In genomic region chr9:128213746-128214497, GRCh38 we compare ENCODE assay signal across 18 cellular contexts. TPM values are rescaled to one million over a fixed set of nuclear protein-coding genes. Genes with fewer than 3 reads are reported as not detected.
DNase-seq lines count a peak whose midpoint lies in the region; ATAC-seq, FAIRE-seq and TF ChIP-seq lines count a peak whose summit lies in the region.
"Had no signal": no experiment of that assay in that cellular context is flagged by ENCODE, and none has a peak within 500 bp of the region (broad histone marks: within the 10 kb centered on the region; RNA-seq: fewer than 3 reads in every experiment).

No MANE protein-coding gene starts in this region.

- H3K4me2 ChIP-seq in HepG2 (ENCODE audit: low read depth, low read length) (no peak overlapping the region), H1 (ENCODE audit: insufficient read depth in 1 of 2, low read depth in 2 of 2, low read length in 2 of 2) (no peak overlapping the region), neuronal stem cell (ENCODE audit: insufficient read depth, low read length, poor library complexity, severe bottlenecking) (no peak overlapping the region)

- ATAC-seq in HepG2 (no peak), right lobe of liver (no peak), HG03135 (IDR thresholded peaks at IDR 0.05; ENCODE audit: unreplicated experiment) (no peak), GM19324 (IDR thresholded peaks at IDR 0.05; ENCODE audit: low FRiP score, unreplicated experiment) (no peak)

- H3K36me3 ChIP-seq in HepG2 (replicated peaks in 1 of 2; ENCODE audit: control insufficient read depth in 1 of 2, insufficient read depth in 2 of 2, low read length in 2 of 2) (no peaks in the 10 kb centered on the region), right lobe of liver (no peaks in the 10 kb centered on the region), H1 (ENCODE audit: control insufficient read depth in 2 of 4, insufficient read depth in 4 of 4, low read length in 3 of 4) (no peaks in the 10 kb centered on the region), neuronal stem cell (replicated peaks in 1 of 2; ENCODE audit: control insufficient read depth in 2 of 2, insufficient read depth in 2 of 2, low read length in 2 of 2) (peaks cover 3 to 8% of the 10 kb centered on the region in 2 donors)

- POLR2A ChIA-PET in HepG2 (lab: Yijun Ruan, JAX), result no interaction called here
- POLR2A ChIA-PET in H1 (lab: Charles Lee; ENCODE audit: partially characterized antibody), result interaction anchor here (1.3 to 2.7 kb wide), 5 partner anchors 10 to 339 kb away, joined by 3 to 7 read pairs (median 4); partner anchors contain the start of genes DNM1 and SPTAN1

- TF ChIP-seq POLR2A in HepG2 (IDR thresholded peaks at IDR 0.05; ENCODE audit: insufficient read depth in 1 of 2, low read depth in 2 of 2, low read length in 2 of 2) (no peak), right lobe of liver (IDR thresholded peaks at IDR 0.05) (no peak), H1 (IDR thresholded peaks at IDR 0.05; ENCODE audit: control extremely low read depth in 1 of 2, low read depth in 2 of 2, low read length in 2 of 2) (no peak)

- in situ Hi-C loops in HepG2 (cut with HindIII; ENCODE audit: extremely low pct_ligation_motif_present, low pct_unique_long_range_greater_than_20kb), result no loop called here

- DNase-seq in HepG2 (ENCODE audit: low spot score) (no peak), right lobe of liver (no peak), H1 (ENCODE audit: low read depth in 1 of 2, low spot score in 2 of 2) (no peak), neuronal stem cell (ENCODE audit: low spot score) (no peak), iPS-NIHi7 (ENCODE audit: extremely low spot score) (no peak), AG08395 (ENCODE audit: low spot score) (no peak)
- DNase-seq: GF-D8, KG1, NCI-H1436, NCI-H2029, NCI-H748 treated with DMSO at 0.1 percent for 48 hours, OCI-M1, SIG-M5 had no signal

- H3K9me3 ChIP-seq in HepG2 (ENCODE audit: low read length) (no peaks in the 10 kb centered on the region), right lobe of liver (no peaks in the 10 kb centered on the region), H1 (ENCODE audit: insufficient read depth in 2 of 2, low read depth in 1 of 2, low read length in 1 of 2) (no peaks in the 10 kb centered on the region), neuronal stem cell (replicated peaks in 1 of 2; ENCODE audit: control insufficient read depth in 2 of 2, insufficient read depth in 1 of 2, low read depth in 1 of 2, low read length in 2 of 2) (no peaks in the 10 kb centered on the region)

- H3K9ac ChIP-seq in HepG2 (ENCODE audit: insufficient read depth, low read depth, low read length), result no peak overlapping the region
- no peak overlapping the region; a peak in 1 of 7 replicates for H3K9ac ChIP-seq in H1 (replicated peaks in 1 of 4; ENCODE audit: extremely low read depth in 1 of 4, low read depth in 3 of 4, low read length in 3 of 4)
- no peak overlapping the region for H3K9ac ChIP-seq in neuronal stem cell (ENCODE audit: low read depth, low read length, poor library complexity)

- H4K20me1 ChIP-seq in HepG2 (ENCODE audit: insufficient read depth, low read length), result no peaks in the 10 kb centered on the region
- H4K20me1 ChIP-seq in H1 (replicated peaks in 1 of 2; ENCODE audit: control insufficient read depth in 1 of 2, insufficient read depth in 2 of 2, low read length in 2 of 2), result peaks cover 1 to 8% of the 10 kb centered on the region in 2 experiments

- H3K4me1 ChIP-seq in HepG2 (ENCODE audit: insufficient read depth, low read length), result peaks cover 52% of the 10 kb centered on the region
- peaks cover 0 to 43% (median 6%) of the 10 kb centered on the region in 4 donors for H3K4me1 ChIP-seq in right lobe of liver
- H3K4me1 ChIP-seq in H1 (replicated peaks in 1 of 4; ENCODE audit: control insufficient read depth in 3 of 4, insufficient read depth in 4 of 4, low read length in 3 of 4), result peaks cover 0 to 12% (median 5%) of the 10 kb centered on the region in 4 experiments; a peak in 5 of 7 replicates
- peaks cover 14% of the 10 kb centered on the region in 2 donors for H3K4me1 ChIP-seq in neuronal stem cell (ENCODE audit: control insufficient read depth in 2 of 2, insufficient read depth in 1 of 2, low read depth in 1 of 2, low read length in 2 of 2)

- 0 out of 2 replicates have a peak, but pooled peaks cover 2% of the 10 kb centered on the region for H3K23me2 ChIP-seq in H1 (ENCODE audit: low read depth, low read length)

- no peak overlapping the region for H3K14ac ChIP-seq in H1 (ENCODE audit: insufficient read length)
- H3K14ac ChIP-seq in neuronal stem cell (ENCODE audit: low read length), result no peak overlapping the region

- H3K4me3 ChIP-seq in HepG2 (replicated peaks in 1 of 3; ENCODE audit: insufficient read depth in 1 of 3, low read depth in 2 of 3, low read length in 3 of 3) (no peak overlapping the region), right lobe of liver (no peak overlapping the region), H1 (ENCODE audit: extremely low read depth in 1 of 4, insufficient read depth in 2 of 4, low read depth in 3 of 4, low read length in 4 of 4) (no peak overlapping the region), neuronal stem cell (ENCODE audit: low read length in 2 of 2) (no peak overlapping the region)

- no peak overlapping the region for H3K18ac ChIP-seq in H1 (ENCODE audit: extremely low read depth, low read length)
- no peak overlapping the region for H3K18ac ChIP-seq in neuronal stem cell (ENCODE audit: low read length)

- H3K27me3 ChIP-seq in HepG2 (ENCODE audit: control insufficient read depth in 1 of 2, insufficient read depth in 2 of 2, low read length in 2 of 2) (peaks cover 1 to 8% of the 10 kb centered on the region in 2 experiments; a peak in 2 of 5 replicates), right lobe of liver (no peaks in the 10 kb centered on the region), H1 (replicated peaks in 1 of 4; ENCODE audit: control insufficient read depth in 3 of 4, extremely low read depth in 1 of 4, insufficient read depth in 3 of 4, low read length in 3 of 4) (no peaks in the 10 kb centered on the region), neuronal stem cell (ENCODE audit: control insufficient read depth in 3 of 3, insufficient read depth in 3 of 3, low read depth in 1 of 3, low read length in 3 of 3) (no peaks in the 10 kb centered on the region)

- TF ChIP-seq RAD21 in HepG2 (CRISPR knock-in tag; IDR thresholded peaks at IDR 0.05) (no peak), H1 (IDR thresholded peaks at IDR 0.05 in 1 of 2, conservative IDR thresholded peaks at IDR 0.05 in 1 of 2; ENCODE audit: low read depth in 2 of 2, low read length in 2 of 2) (no peak)

- WGBS in HepG2 (ENCODE audit: low lambda C conversion rate), result 75% methylated on average over 10 of the region's 12 CpGs
- 87% methylated on average over 9 of the region's 12 CpGs for WGBS in right lobe of liver (ENCODE audit: insufficient coverage, low coverage, low lambda C conversion rate, missing lambda C conversion rate)
- WGBS in H1 (ENCODE audit: extremely low coverage in 1 of 2, insufficient coverage in 1 of 2, insufficient read length in 1 of 2, insufficient replicate concordance in 2 of 2, low coverage in 1 of 2, low lambda C conversion rate in 2 of 2, missing lambda C conversion rate in 1 of 2), 2 experiments, result 93% methylated on average over 12 of the region's 12 CpGs; no CpG with 5 or more reads in 1 of the 2 experiments
- no CpG with 5 or more reads among the region's 12 CpGs for WGBS in neuronal stem cell (ENCODE audit: extremely low coverage in 2 of 2, insufficient read length in 2 of 2, insufficient replicate concordance in 1 of 2), 2 donors

- no peak overlapping the region for H3K4ac ChIP-seq in H1 (replicated peaks; ENCODE audit: insufficient read length, low read depth, low read length)
- H3K4ac ChIP-seq in neuronal stem cell (ENCODE audit: low read length), result no peak overlapping the region

- no peak for FAIRE-seq in HepG2 (lab: Jason Lieb, UNC)
- FAIRE-seq in H1 (lab: Jason Lieb, UNC), result no peak
- FAIRE-seq: GM12891, GM18507 had no signal

- no peaks in the 10 kb centered on the region for H3K79me2 ChIP-seq in HepG2 (ENCODE audit: insufficient read depth, low read length)
- no peaks in the 10 kb centered on the region; a peak in 1 of 4 replicates for H3K79me2 ChIP-seq in H1 (ENCODE audit: control insufficient read depth in 1 of 2, insufficient read depth in 2 of 2, low read length in 2 of 2)

- H2BK120ac ChIP-seq in H1 (replicated peaks; ENCODE audit: low read depth, low read length) (no peak overlapping the region), neuronal stem cell (ENCODE audit: low read depth, low read length) (no peak overlapping the region)

- H3K23ac ChIP-seq in H1 (ENCODE audit: insufficient read length), result no peak overlapping the region
- peak overlapping the region; percentile 44 for H3K23ac ChIP-seq in neuronal stem cell (ENCODE audit: low read depth, low read length, poor library complexity)

- H2AK5ac ChIP-seq in H1 (ENCODE audit: low read depth, low read length) (no peak overlapping the region), neuronal stem cell (ENCODE audit: low read depth, low read length) (no peak overlapping the region)

- H3K56ac ChIP-seq in H1 (replicated peaks; ENCODE audit: insufficient read length, low read depth, low read length), result no peak overlapping the region

- no peak for TF ChIP-seq CTCF in HepG2 (CRISPR knock-in tag; IDR thresholded peaks at IDR 0.05)
- TF ChIP-seq CTCF in right lobe of liver (IDR thresholded peaks at IDR 0.05), result no peak
- TF ChIP-seq CTCF in H1 (IDR thresholded peaks at IDR 0.05; ENCODE audit: control extremely low read depth in 1 of 3, insufficient read depth in 1 of 3, low read depth in 1 of 3, low read length in 3 of 3), result no peak

- H3K79me1 ChIP-seq in H1 (ENCODE audit: low read depth, low read length) (no peaks in the 10 kb centered on the region; the same call in none of the 2 replicates), neuronal stem cell (ENCODE audit: low read depth, low read length) (peaks cover 10% of the 10 kb centered on the region)

- TF ChIP-seq EP300 in HepG2 (IDR thresholded peaks at IDR 0.05; ENCODE audit: low read depth in 2 of 2, low read length in 2 of 2) (no peak), HepG2 (CRISPR knock-in tag; IDR thresholded peaks at IDR 0.05; ENCODE audit: borderline replicate concordance) (no peak), H1 (IDR thresholded peaks at IDR 0.05; ENCODE audit: borderline replicate concordance in 1 of 2, low read depth in 2 of 2, low read length in 2 of 2) (no peak)

- CTCF ChIA-PET in HepG2 (lab: Yijun Ruan, JAX; ENCODE audit: low intra/inter-chr PET ratio, low total read pairs), result no interaction called here
- CTCF ChIA-PET in H1 (lab: Charles Lee; ENCODE audit: partially characterized antibody), result interaction anchor here (1.0 to 1.8 kb wide), 3 partner anchors 11 to 43 kb away, joined by 4 to 6 read pairs (median 4); no protein-coding TSS in a partner anchor

- intact Hi-C loops in HepG2 (cut with micrococcal nuclease; ENCODE audit: unreplicated experiment) (no loop called here), right lobe of liver (cut with DNase I) (no loop called here)

- H4K91ac ChIP-seq in H1 (replicated peaks; ENCODE audit: insufficient read length, low read length), result no peak overlapping the region
- H4K91ac ChIP-seq in neuronal stem cell (ENCODE audit: low read depth, low read length, poor library complexity), result peak overlapping the region; percentile 39

- H2BK5ac ChIP-seq in H1 (ENCODE audit: low read depth, low read length) (no peak overlapping the region), neuronal stem cell (ENCODE audit: low read length) (no peak overlapping the region)

- H4K8ac ChIP-seq in H1 (ENCODE audit: extremely low read depth, insufficient read depth, low read length), result no peak overlapping the region
- H4K8ac ChIP-seq in neuronal stem cell (ENCODE audit: low read depth, low read length), result no peak overlapping the region

- no peak overlapping the region for H3K27ac ChIP-seq in HepG2 (ENCODE audit: extremely low read length, insufficient read depth, low read length)
- H3K27ac ChIP-seq in right lobe of liver, result no peak overlapping the region
- no peak overlapping the region for H3K27ac ChIP-seq in H1 (ENCODE audit: low read depth, low read length)
- no peak overlapping the region for H3K27ac ChIP-seq in neuronal stem cell (replicated peaks; ENCODE audit: low read length)
- H3K27ac ChIP-seq: 22Rv1 had no signal

- BruUV-seq in HepG2 (replicated peaks; lab: Mats Ljungman, UMichigan), result no TSS peak

- H2BK15ac ChIP-seq in H1 (ENCODE audit: low read length) (no peak overlapping the region), neuronal stem cell (ENCODE audit: low read length) (no peak overlapping the region)

- H2AFZ ChIP-seq in HepG2 (ENCODE audit: low read length) (no peak overlapping the region), H1 (ENCODE audit: low read length) (no peak overlapping the region), neuronal stem cell (ENCODE audit: low read length) (no peak overlapping the region)

- no peak overlapping the region for H4K5ac ChIP-seq in H1 (ENCODE audit: insufficient read length, low read depth, low read length)

- H2BK20ac ChIP-seq in H1 (ENCODE audit: low read length), result no peak overlapping the region

- H2BK12ac ChIP-seq in H1 (ENCODE audit: low read depth, low read length) (no peak overlapping the region), neuronal stem cell (ENCODE audit: low read length) (no peak overlapping the region)

RNA-seq across cellular contexts. Expression of gene DNM1, which starts 10.7 kb away (rescaled TPM):
- total RNA-seq in HepG2 (2016; rRNA removed; fragmentation: Illumina TruSeq; extraction: Trizol) (0.13 and 0.15 TPM in 2 replicates), right lobe of liver (1 to 10 TPM in 4 of 6 experiments, under 1 TPM in 2; 0.43 to 3.1 (median 1.8) TPM)
- 0.10 TPM in 1 of 2 replicates, not detected in the other for total RNA-seq in HepG2 (2016; cell fraction: cytosol; rRNA removed; fragmentation: Illumina TruSeq; extraction: Trizol; ENCODE audit: low read depth)
- 0.15 TPM in 1 of 2 replicates, not detected in the other for total RNA-seq in HepG2 (2016; cell fraction: insoluble cytoplasmic fraction; rRNA removed; fragmentation: Illumina TruSeq; extraction: Trizol)
- 0.21 TPM in 1 of 2 replicates, not detected in the other for total RNA-seq in HepG2 (2016; cell fraction: membrane; rRNA removed; fragmentation: Illumina TruSeq; extraction: Trizol)
- total RNA-seq in HepG2 (2016; cell fraction: nucleus; rRNA removed; fragmentation: Illumina TruSeq; extraction: Trizol), result 0.22 and 0.38 TPM in 2 replicates
- polyA plus RNA-seq in HepG2 (2011; rRNA removed) (0.58 and 0.91 TPM in 2 replicates), H1 (2011; rRNA removed) (34.3 and 55.4 TPM in 2 replicates)
- 0.10 and 0.23 TPM in 2 replicates for polyA plus RNA-seq in HepG2 (2011; cell fraction: cytosol; rRNA removed)
- 5.5 and 6.4 TPM in 2 replicates for polyA plus RNA-seq in HepG2 (2011; cell fraction: nucleus; rRNA removed)
- polyA plus RNA-seq in HepG2 (2012), result 1.1 and 1.8 TPM in 2 replicates
- 0.06 and 2.2 TPM in 2 replicates for polyA plus RNA-seq in HepG2 (2016; cell fraction: cytosol; fragmentation: Illumina TruSeq; extraction: Trizol; ENCODE audit: low read depth)
- polyA plus RNA-seq in HepG2 (2016; cell fraction: insoluble cytoplasmic fraction; fragmentation: Illumina TruSeq; extraction: Trizol; ENCODE audit: low read depth), result 0.17 and 0.45 TPM in 2 replicates
- polyA plus RNA-seq in HepG2 (2016; cell fraction: membrane; fragmentation: Illumina TruSeq; extraction: Trizol; ENCODE audit: low read depth), result 0.13 TPM in 1 of 2 replicates, not detected in the other
- polyA plus RNA-seq in HepG2 (2016; cell fraction: nucleus; fragmentation: Illumina TruSeq; extraction: Trizol; ENCODE audit: insufficient read depth, low read depth), result 0.47 and 1.9 TPM in 2 replicates
- polyA minus RNA-seq in HepG2 (2011; rRNA and poly(A)+ RNA removed; ENCODE audit: low replicate concordance), result 2.0 and 4.0 TPM in 2 replicates
- 0.69 TPM in 1 of 2 replicates, not detected in the other for polyA minus RNA-seq in HepG2 (2011; cell fraction: cytosol; rRNA and poly(A)+ RNA removed)
- polyA minus RNA-seq in HepG2 (2011; cell fraction: nucleus; rRNA and poly(A)+ RNA removed), result 5.0 and 6.2 TPM in 2 replicates
- 43.7 and 62.7 TPM in 2 replicates for total RNA-seq in H1 (2021; fragmentation: NEBNext Ultra II Directional; extraction: Animal tissue kit (Norgen Biotek cat#: 25700))
- 38.5 TPM for polyA plus RNA-seq in H1 (2011; cell fraction: cytosol; rRNA removed)
- 182 TPM for polyA plus RNA-seq in H1 (2011; cell fraction: nucleus; rRNA removed)
- polyA plus RNA-seq in H1 (2012, experiment 1 of 2), result 63.2 to 75.1 TPM (median 67.5 TPM) in 4 replicates
- 27.0 TPM for polyA plus RNA-seq in H1 (2012, experiment 2 of 2)
- polyA plus RNA-seq in H1 (2013, experiment 1 of 2), result 35.2 TPM
- 29.3 TPM for polyA plus RNA-seq in H1 (2013, experiment 2 of 2)
- 80.1 and 86.2 TPM in 2 replicates for polyA minus RNA-seq in H1 (2011; rRNA and poly(A)+ RNA removed)
- 43.2 TPM for polyA minus RNA-seq in H1 (2011; cell fraction: cytosol; rRNA and poly(A)+ RNA removed)
- 108 TPM for polyA minus RNA-seq in H1 (2011; cell fraction: nucleus; rRNA and poly(A)+ RNA removed)
- 46.5 TPM for polyA plus RNA-seq in neuronal stem cell (2013, experiment 1 of 2)
- 48.3 TPM for polyA plus RNA-seq in neuronal stem cell (2013, experiment 2 of 2)

RNA-seq across cellular contexts. Expression of gene CIZ1, which starts 22.6 kb away (rescaled TPM):
- total RNA-seq in HepG2 (2016; rRNA removed; fragmentation: Illumina TruSeq; extraction: Trizol) (25.8 and 30.6 TPM in 2 replicates), right lobe of liver (10 to 100 TPM; 15.9 to 33.5 (median 24.0) TPM)
- total RNA-seq in HepG2 (2016; cell fraction: cytosol; rRNA removed; fragmentation: Illumina TruSeq; extraction: Trizol; ENCODE audit: low read depth), result 36.1 and 38.7 TPM in 2 replicates
- total RNA-seq in HepG2 (2016; cell fraction: insoluble cytoplasmic fraction; rRNA removed; fragmentation: Illumina TruSeq; extraction: Trizol), result 18.6 and 29.5 TPM in 2 replicates
- 57.5 and 63.8 TPM in 2 replicates for total RNA-seq in HepG2 (2016; cell fraction: membrane; rRNA removed; fragmentation: Illumina TruSeq; extraction: Trizol)
- total RNA-seq in HepG2 (2016; cell fraction: nucleus; rRNA removed; fragmentation: Illumina TruSeq; extraction: Trizol), result 29.5 and 33.7 TPM in 2 replicates
- polyA plus RNA-seq in HepG2 (2011; rRNA removed) (50.3 and 54.7 TPM in 2 replicates), H1 (2011; rRNA removed) (66.0 and 87.0 TPM in 2 replicates)
- 20.5 and 28.3 TPM in 2 replicates for polyA plus RNA-seq in HepG2 (2011; cell fraction: cytosol; rRNA removed)
- polyA plus RNA-seq in HepG2 (2011; cell fraction: nucleus; rRNA removed), result 114 and 121 TPM in 2 replicates
- polyA plus RNA-seq in HepG2 (2012), result 52.9 and 73.1 TPM in 2 replicates
- 70.7 and 77.7 TPM in 2 replicates for polyA plus RNA-seq in HepG2 (2016; cell fraction: cytosol; fragmentation: Illumina TruSeq; extraction: Trizol; ENCODE audit: low read depth)
- 39.9 and 54.4 TPM in 2 replicates for polyA plus RNA-seq in HepG2 (2016; cell fraction: insoluble cytoplasmic fraction; fragmentation: Illumina TruSeq; extraction: Trizol; ENCODE audit: low read depth)
- polyA plus RNA-seq in HepG2 (2016; cell fraction: membrane; fragmentation: Illumina TruSeq; extraction: Trizol; ENCODE audit: low read depth), result 97.4 and 105 TPM in 2 replicates
- 115 and 119 TPM in 2 replicates for polyA plus RNA-seq in HepG2 (2016; cell fraction: nucleus; fragmentation: Illumina TruSeq; extraction: Trizol; ENCODE audit: insufficient read depth, low read depth)
- 51.1 and 193 TPM in 2 replicates for polyA minus RNA-seq in HepG2 (2011; rRNA and poly(A)+ RNA removed; ENCODE audit: low replicate concordance)
- polyA minus RNA-seq in HepG2 (2011; cell fraction: cytosol; rRNA and poly(A)+ RNA removed), result 20.0 and 26.1 TPM in 2 replicates
- polyA minus RNA-seq in HepG2 (2011; cell fraction: nucleus; rRNA and poly(A)+ RNA removed), result 18.0 and 23.8 TPM in 2 replicates
- 103 and 107 TPM in 2 replicates for total RNA-seq in H1 (2021; fragmentation: NEBNext Ultra II Directional; extraction: Animal tissue kit (Norgen Biotek cat#: 25700))
- 40.7 TPM for polyA plus RNA-seq in H1 (2011; cell fraction: cytosol; rRNA removed)
- 107 TPM for polyA plus RNA-seq in H1 (2011; cell fraction: nucleus; rRNA removed)
- 80.8 to 92.5 TPM (median 90.4 TPM) in 4 replicates for polyA plus RNA-seq in H1 (2012, experiment 1 of 2)
- polyA plus RNA-seq in H1 (2012, experiment 2 of 2), result 78.0 TPM
- 77.5 TPM for polyA plus RNA-seq in H1 (2013, experiment 1 of 2)
- polyA plus RNA-seq in H1 (2013, experiment 2 of 2), result 83.3 TPM
- 38.7 and 39.7 TPM in 2 replicates for polyA minus RNA-seq in H1 (2011; rRNA and poly(A)+ RNA removed)
- polyA minus RNA-seq in H1 (2011; cell fraction: cytosol; rRNA and poly(A)+ RNA removed), result 51.8 TPM
- 36.3 TPM for polyA minus RNA-seq in H1 (2011; cell fraction: nucleus; rRNA and poly(A)+ RNA removed)
- polyA plus RNA-seq in neuronal stem cell (2013, experiment 1 of 2), result 120 TPM
- 119 TPM for polyA plus RNA-seq in neuronal stem cell (2013, experiment 2 of 2)

RNA-seq across cellular contexts. Expression of gene BBLN, which starts 53.9 kb away (rescaled TPM):
- total RNA-seq in HepG2 (2016; rRNA removed; fragmentation: Illumina TruSeq; extraction: Trizol) (22.2 and 33.1 TPM in 2 replicates), right lobe of liver (100 to 1,000 TPM in 2 of 6 experiments, 10 to 100 TPM in 4; 13.5 to 192 (median 17.7) TPM)
- total RNA-seq in HepG2 (2016; cell fraction: cytosol; rRNA removed; fragmentation: Illumina TruSeq; extraction: Trizol; ENCODE audit: low read depth), result 146 and 177 TPM in 2 replicates
- 17.4 and 30.2 TPM in 2 replicates for total RNA-seq in HepG2 (2016; cell fraction: insoluble cytoplasmic fraction; rRNA removed; fragmentation: Illumina TruSeq; extraction: Trizol)
- 86.9 and 114 TPM in 2 replicates for total RNA-seq in HepG2 (2016; cell fraction: membrane; rRNA removed; fragmentation: Illumina TruSeq; extraction: Trizol)
- total RNA-seq in HepG2 (2016; cell fraction: nucleus; rRNA removed; fragmentation: Illumina TruSeq; extraction: Trizol), result 11.7 and 11.9 TPM in 2 replicates
- polyA plus RNA-seq in HepG2 (2011; rRNA removed) (27.6 and 29.5 TPM in 2 replicates), H1 (2011; rRNA removed) (164 and 264 TPM in 2 replicates)
- 25.8 and 50.8 TPM in 2 replicates for polyA plus RNA-seq in HepG2 (2011; cell fraction: cytosol; rRNA removed)
- 19.2 and 22.8 TPM in 2 replicates for polyA plus RNA-seq in HepG2 (2011; cell fraction: nucleus; rRNA removed)
- polyA plus RNA-seq in HepG2 (2012), result 13.4 and 25.7 TPM in 2 replicates
- polyA plus RNA-seq in HepG2 (2016; cell fraction: cytosol; fragmentation: Illumina TruSeq; extraction: Trizol; ENCODE audit: low read depth), result 235 and 253 TPM in 2 replicates
- 19.0 and 25.9 TPM in 2 replicates for polyA plus RNA-seq in HepG2 (2016; cell fraction: insoluble cytoplasmic fraction; fragmentation: Illumina TruSeq; extraction: Trizol; ENCODE audit: low read depth)
- 124 and 129 TPM in 2 replicates for polyA plus RNA-seq in HepG2 (2016; cell fraction: membrane; fragmentation: Illumina TruSeq; extraction: Trizol; ENCODE audit: low read depth)
- 21.4 TPM in 2 replicates for polyA plus RNA-seq in HepG2 (2016; cell fraction: nucleus; fragmentation: Illumina TruSeq; extraction: Trizol; ENCODE audit: insufficient read depth, low read depth)
- polyA minus RNA-seq in HepG2 (2011; rRNA and poly(A)+ RNA removed; ENCODE audit: low replicate concordance), result 17.1 and 32.9 TPM in 2 replicates
- 13.6 and 21.6 TPM in 2 replicates for polyA minus RNA-seq in HepG2 (2011; cell fraction: cytosol; rRNA and poly(A)+ RNA removed)
- 4.8 and 7.1 TPM in 2 replicates for polyA minus RNA-seq in HepG2 (2011; cell fraction: nucleus; rRNA and poly(A)+ RNA removed)
- 63.1 and 66.4 TPM in 2 replicates for total RNA-seq in H1 (2021; fragmentation: NEBNext Ultra II Directional; extraction: Animal tissue kit (Norgen Biotek cat#: 25700))
- polyA plus RNA-seq in H1 (2011; cell fraction: cytosol; rRNA removed), result 116 TPM
- polyA plus RNA-seq in H1 (2011; cell fraction: nucleus; rRNA removed), result 130 TPM
- 55.4 to 92.3 TPM (median 90.9 TPM) in 4 replicates for polyA plus RNA-seq in H1 (2012, experiment 1 of 2)
- polyA plus RNA-seq in H1 (2012, experiment 2 of 2), result 146 TPM
- 82.3 TPM for polyA plus RNA-seq in H1 (2013, experiment 1 of 2)
- 81.6 TPM for polyA plus RNA-seq in H1 (2013, experiment 2 of 2)
- 11.2 and 14.2 TPM in 2 replicates for polyA minus RNA-seq in H1 (2011; rRNA and poly(A)+ RNA removed)
- 40.3 TPM for polyA minus RNA-seq in H1 (2011; cell fraction: cytosol; rRNA and poly(A)+ RNA removed)
- polyA minus RNA-seq in H1 (2011; cell fraction: nucleus; rRNA and poly(A)+ RNA removed), result 35.9 TPM
- polyA plus RNA-seq in neuronal stem cell (2013, experiment 1 of 2), result 95.6 TPM
- polyA plus RNA-seq in neuronal stem cell (2013, experiment 2 of 2), result 101 TPM

Comparison
In these comparisons a context has a peak if more than half of its experiments do, and no peak if none do; other contexts are left out.
1. RNA of gene DNM1, which starts 10.7 kb away (total RNA-seq): 43.7 to 62.7 TPM in H1; 0.43 to 3.1 TPM in right lobe of liver and 0.10 to 0.38 TPM in HepG2; every median in the first group is over 10 times any median in the second.
2. Of the 41 proteins assayed by ChIP-seq in both HepG2 and H1: peak only in HepG2: none; only in H1: KDM1A; in both: none; in neither: 40.